8 cellular contexts compared by ENCODE assay signal in the genomic region with DNA sequence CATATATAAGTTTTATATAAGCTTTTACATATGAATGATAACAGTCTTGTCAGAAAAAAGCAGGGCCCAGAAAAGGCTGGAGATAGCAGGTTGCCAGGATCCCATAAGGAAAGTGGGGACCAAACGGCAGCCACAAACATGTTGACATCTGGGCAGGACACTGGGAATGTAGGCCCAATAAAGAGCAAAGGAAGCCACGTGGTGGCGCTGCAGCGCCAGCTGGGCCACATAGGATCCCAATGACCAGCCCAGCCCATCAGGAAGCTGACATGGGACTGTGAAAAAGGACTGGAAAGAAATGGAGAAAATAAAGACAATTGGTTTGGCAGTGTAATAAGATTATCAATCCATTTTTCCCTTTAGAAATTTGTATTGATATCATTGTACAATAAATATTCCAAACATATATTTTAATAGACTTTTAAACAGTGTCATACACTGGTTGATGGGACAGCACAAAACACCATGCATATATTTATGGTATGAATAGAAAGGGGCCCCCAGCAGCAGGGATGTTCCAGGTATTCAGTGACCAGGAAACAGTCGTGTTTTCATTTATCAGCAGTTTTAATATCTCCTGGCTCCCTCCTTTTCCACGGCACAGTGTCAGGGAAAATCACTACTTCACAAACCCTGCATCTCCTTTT.
A peak's percentile ranks its signal among the peaks of the same experiment; 100 is the strongest.
DNase-seq lines count a peak whose midpoint lies in the region; ATAC-seq and TF ChIP-seq lines count a peak whose summit lies in the region.

No MANE protein-coding gene starts in this region.

- intact Hi-C loops in Calu3 (cut with micrococcal nuclease; ENCODE audit: unreplicated experiment) = loop anchor here (1.0 to 10.0 kb wide), 4 partner anchors 30 to 472 kb away; a partner anchor contains a TSS

- BruUV-seq in Calu3 (replicated peaks; lab: Mats Ljungman, UMichigan) = no TSS peak

- peak; percentile 93 for TF ChIP-seq CTCF in Calu3 (IDR thresholded peaks at IDR 0.05; ENCODE audit: unreplicated experiment)
- peak; percentile 88 for TF ChIP-seq CTCF in fibroblast of villous mesenchyme (IDR thresholded peaks at IDR 0.05; ENCODE audit: insufficient read depth, low read depth, low read length)
- peak; percentile 78 for TF ChIP-seq CTCF in osteocyte (IDR thresholded peaks at IDR 0.05)

- H3K9me3 Mint-ChIP-seq in Calu3 (ENCODE audit: low read depth, unreplicated experiment) (no peaks in the 10 kb centered on the region), osteocyte (ENCODE audit: unreplicated experiment) (no peaks in the 10 kb centered on the region)

- ATAC-seq in GM21390 (IDR thresholded peaks at IDR 0.05; ENCODE audit: unreplicated experiment) = peak; percentile 57
- no peak for ATAC-seq in GM21529 (IDR thresholded peaks at IDR 0.05; ENCODE audit: unreplicated experiment)

- H3K4me1 Mint-ChIP-seq in Calu3 (ENCODE audit: low read depth, unreplicated experiment) = no peaks in the 10 kb centered on the region
- no peaks in the 10 kb centered on the region for H3K4me1 Mint-ChIP-seq in osteocyte (ENCODE audit: unreplicated experiment)

- H3K4me3 Mint-ChIP-seq in Calu3 (ENCODE audit: low read depth, unreplicated experiment) = no peak overlapping the region
- no peak overlapping the region for H3K4me3 Mint-ChIP-seq in osteocyte (ENCODE audit: unreplicated experiment)

- no peak overlapping the region for H3K4me3 ChIP-seq in fibroblast of villous mesenchyme (ENCODE audit: low read depth, low read length)

- H3K27ac Mint-ChIP-seq in Calu3 (ENCODE audit: unreplicated experiment) = no peak overlapping the region
- H3K27ac Mint-ChIP-seq in osteocyte (ENCODE audit: unreplicated experiment) = no peak overlapping the region

- CTCF ChIA-PET in Calu3 (lab: Charles Lee) = interaction anchor here (0.5 to 3.8 kb wide), 9 partner anchors 30 to 424 kb away, joined by 3 to 82 read pairs (median 4); a partner anchor contains a TSS

- DNase-seq in Calu3 = peak; percentile 89
- peak; percentile 24 for DNase-seq in NCI-H1092 (lab: John Stamatoyannopoulos, UW)
- peak; percentile 6 for DNase-seq in SKM-1 (lab: John Stamatoyannopoulos, UW; ENCODE audit: unreplicated experiment)
- DNase-seq in fibroblast of villous mesenchyme (ENCODE audit: low read depth) = peak; percentile 68
- DNase-seq in osteocyte (ENCODE audit: extremely low spot score, unreplicated experiment) = no peak
- no peak for DNase-seq in NK-92 treated with Interleukin-12 subunit alpha and Interleukin-12 subunit beta, amount 100 ng/mL, for 24 hours (lab: John Stamatoyannopoulos, UW)

- H3K27me3 Mint-ChIP-seq in Calu3 (ENCODE audit: unreplicated experiment) (no peaks in the 10 kb centered on the region), osteocyte (ENCODE audit: unreplicated experiment) (peaks cover 23% of the 10 kb centered on the region)

- H3K36me3 Mint-ChIP-seq in Calu3 (ENCODE audit: insufficient read depth, unreplicated experiment) (no peaks in the 10 kb centered on the region), osteocyte (ENCODE audit: unreplicated experiment) (no peaks in the 10 kb centered on the region)

Comparison
In these comparisons a context has a peak if more than half of its experiments do, and no peak if none do; other contexts are left out.
1. DNase-seq: peak in Calu3 (single experiment), NCI-H1092 (single experiment), SKM-1 (single experiment) and fibroblast of villous mesenchyme (single experiment); none in osteocyte (single experiment) and NK-92 treated with Interleukin-12 subunit alpha and Interleukin-12 subunit beta, amount 100 ng/mL, for 24 hours (single experiment).
2. Peak in every context shown above with its lines, with median percentiles within 50 percentile points of each other: CTCF ChIP-seq.